In the genomic region with DNA sequence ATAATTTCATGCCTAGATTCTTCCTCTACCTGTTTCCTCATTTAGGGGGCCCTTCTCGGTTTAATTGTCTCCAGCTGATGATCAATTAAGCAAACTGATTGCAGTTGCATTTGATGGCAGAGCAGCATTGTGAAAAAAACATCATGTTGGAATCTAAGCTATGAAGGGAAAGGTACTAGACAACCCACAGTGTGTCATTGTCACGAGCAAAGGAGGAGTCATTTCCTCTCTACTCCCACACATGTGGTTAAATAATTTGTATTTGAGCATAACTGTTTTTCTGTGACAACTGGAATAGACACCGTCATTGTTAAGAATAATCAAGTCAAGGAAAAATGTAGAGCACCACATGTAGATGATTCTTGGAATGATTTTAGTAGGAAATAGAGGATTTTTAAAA, we compare ENCODE assay signal across 10 cellular contexts.
A peak's percentile ranks its signal among the peaks of the same experiment; 100 is the strongest.
DNase-seq lines count a peak whose midpoint lies in the region; ATAC-seq and TF ChIP-seq lines count a peak whose summit lies in the region.
"Had no signal": no experiment of that assay in that cellular context is flagged by ENCODE, and none has a peak within 500 bp of the region (broad histone marks: within the 10 kb centered on the region; RNA-seq: fewer than 3 reads in every experiment).

No MANE protein-coding gene starts in this region.

- intact Hi-C loops in posterior cingulate gyrus (cut with DNase I): no loop called here

- no peak overlapping the region for H3K4me3 Mint-ChIP-seq in stimulated activated effector memory CD8-positive, alpha-beta T cell treated with anti-CD3 and anti-CD28 coated beads, Interleukin-12 subunit alpha, Interleukin-12 subunit beta, amount 100 ng/mL, for 72 hours

- H3K27me3 ChIP-seq in brain microvascular endothelial cell (replicated peaks): no peaks in the 10 kb centered on the region

- ATAC-seq in HG03442 (IDR thresholded peaks at IDR 0.05; ENCODE audit: unreplicated experiment) (peak; percentile 80), GM19397 (IDR thresholded peaks at IDR 0.05; ENCODE audit: unreplicated experiment) (no peak)
- peak; percentile 92 for ATAC-seq in stimulated activated effector memory CD8-positive, alpha-beta T cell treated with anti-CD3 and anti-CD28 coated beads, Interleukin-12 subunit alpha, Interleukin-12 subunit beta, amount 100 ng/mL, for 72 hours

- peaks cover 2% of the 10 kb centered on the region for H3K9me3 Mint-ChIP-seq in stimulated activated effector memory CD8-positive, alpha-beta T cell treated with anti-CD3 and anti-CD28 coated beads, Interleukin-12 subunit alpha, Interleukin-12 subunit beta, amount 100 ng/mL, for 72 hours

- no peak for TF ChIP-seq CTCF in brain microvascular endothelial cell (IDR thresholded peaks at IDR 0.05; ENCODE audit: low read depth, low read length, missing control alignments)

- H3K27ac ChIP-seq in brain microvascular endothelial cell (peak overlapping the region; percentile 31), substantia nigra (ENCODE audit: low read depth, low read length, poor library complexity, severe bottlenecking) (no peak overlapping the region)
- H3K27ac ChIP-seq: VCaP had no signal

- DNase-seq in activated T-cell treated with anti-CD3 and anti-CD28 coated beads for 24 hours (ENCODE audit: low read depth) (peak; percentile 16), brain microvascular endothelial cell (peak; percentile 78), substantia nigra (lab: John Stamatoyannopoulos, UW) (no peak), posterior cingulate gyrus (no peak)
- DNase-seq in activated T-cell treated with anti-CD3 and anti-CD28 coated beads, Interleukin-2, amount 50 U/mL, for 1 hour: no peak
- DNase-seq in stimulated activated effector memory CD8-positive, alpha-beta T cell treated with anti-CD3 and anti-CD28 coated beads, Interleukin-12 subunit alpha, Interleukin-12 subunit beta, amount 100 ng/mL, for 72 hours (ENCODE audit: low spot score in 2 of 2): no peak
- DNase-seq: NCI-H345 had no signal

- H3K36me3 Mint-ChIP-seq in stimulated activated effector memory CD8-positive, alpha-beta T cell treated with anti-CD3 and anti-CD28 coated beads, Interleukin-12 subunit alpha, Interleukin-12 subunit beta, amount 100 ng/mL, for 72 hours: no peaks in the 10 kb centered on the region

- no peaks in the 10 kb centered on the region for H3K36me3 ChIP-seq in brain microvascular endothelial cell (replicated peaks)

- H3K4me1 Mint-ChIP-seq in stimulated activated effector memory CD8-positive, alpha-beta T cell treated with anti-CD3 and anti-CD28 coated beads, Interleukin-12 subunit alpha, Interleukin-12 subunit beta, amount 100 ng/mL, for 72 hours: peaks cover 33% of the 10 kb centered on the region

- in situ Hi-C loops in brain microvascular endothelial cell (cut with HindIII; ENCODE audit: low pct_ligation_motif_present, low sequenced_read_pairs): no loop called here

- H3K4me3 ChIP-seq in brain microvascular endothelial cell (ENCODE audit: low read depth, low read length): no peak overlapping the region

- H3K27ac Mint-ChIP-seq in stimulated activated effector memory CD8-positive, alpha-beta T cell treated with anti-CD3 and anti-CD28 coated beads, Interleukin-12 subunit alpha, Interleukin-12 subunit beta, amount 100 ng/mL, for 72 hours: no peak overlapping the region

Comparison
In these comparisons a context has a peak if more than half of its experiments do, and no peak if none do; other contexts are left out.
1. DNase-seq: peak in activated T-cell treated with anti-CD3 and anti-CD28 coated beads for 24 hours (single experiment) and brain microvascular endothelial cell (single experiment); none in activated T-cell treated with anti-CD3 and anti-CD28 coated beads, Interleukin-2, amount 50 U/mL, for 1 hour (single experiment), stimulated activated effector memory CD8-positive, alpha-beta T cell treated with anti-CD3 and anti-CD28 coated beads, Interleukin-12 subunit alpha, Interleukin-12 subunit beta, amount 100 ng/mL, for 72 hours (0 of 2), substantia nigra (0 of 49) and posterior cingulate gyrus (0 of 10).